1 cellular context compared by ENCODE assay signal in genomic region chr12:120939523-120939922, GRCh38.
TF ChIP-seq lines count a peak whose summit lies in the region.

No MANE protein-coding gene starts in this region.

TF ChIP-seq in K562, 482 proteins besides CTCF, POLR2A, EP300 and RAD21:
- TF ChIP-seq, protein P1, sequence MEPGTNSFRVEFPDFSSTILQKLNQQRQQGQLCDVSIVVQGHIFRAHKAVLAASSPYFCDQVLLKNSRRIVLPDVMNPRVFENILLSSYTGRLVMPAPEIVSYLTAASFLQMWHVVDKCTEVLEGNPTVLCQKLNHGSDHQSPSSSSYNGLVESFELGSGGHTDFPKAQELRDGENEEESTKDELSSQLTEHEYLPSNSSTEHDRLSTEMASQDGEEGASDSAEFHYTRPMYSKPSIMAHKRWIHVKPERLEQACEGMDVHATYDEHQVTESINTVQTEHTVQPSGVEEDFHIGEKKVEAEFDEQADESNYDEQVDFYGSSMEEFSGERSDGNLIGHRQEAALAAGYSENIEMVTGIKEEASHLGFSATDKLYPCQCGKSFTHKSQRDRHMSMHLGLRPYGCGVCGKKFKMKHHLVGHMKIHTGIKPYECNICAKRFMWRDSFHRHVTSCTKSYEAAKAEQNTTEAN (CRISPR knock-in tag; IDR thresholded peaks at IDR 0.05), result no peak
- 0 out of 2 replicates have a peak, but pooled peaks have one; percentile 47 for TF ChIP-seq ZNF766 (CRISPR knock-in tag; conservative IDR thresholded peaks at IDR 0.05)
- TF ChIP-seq SPI1 (IDR thresholded peaks at IDR 0.05; ENCODE audit: borderline replicate concordance, low read depth, low read length), result peak; percentile 86; the same call in 1 of the 2 replicates
